Comparison of ENCODE assay signal across 34 cellular contexts in the genomic region with DNA sequence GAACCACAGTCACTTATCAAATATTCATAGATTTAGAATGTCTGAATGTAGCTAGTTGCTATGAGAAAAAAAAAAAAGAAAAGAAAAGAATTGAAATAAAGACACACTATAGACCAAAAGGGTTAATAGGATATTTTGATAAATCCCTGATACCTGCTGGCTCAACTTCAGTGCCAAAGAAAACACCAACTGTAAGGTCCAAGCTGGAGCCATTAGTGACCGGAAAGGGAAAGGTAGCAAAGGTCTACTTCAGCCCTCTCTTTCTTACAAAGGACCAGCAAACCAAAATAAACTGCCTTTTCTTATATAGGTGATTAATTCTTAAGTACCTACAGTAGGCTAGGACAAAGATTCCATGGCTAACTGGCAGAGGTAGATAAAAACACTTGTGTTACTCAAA.
"Had no signal": no experiment of that assay in that cellular context is flagged by ENCODE, and none has a peak within 500 bp of the region (broad histone marks: within the 10 kb centered on the region; RNA-seq: fewer than 3 reads in every experiment).

No MANE protein-coding gene starts in this region.

- H3K4me3 ChIP-seq: esophagus squamous epithelium, heart right ventricle, left lung, lung, skin epidermis, suprapubic skin, tibial nerve, uterus had no signal

- H3K36me3 ChIP-seq: uterus had no signal

- H3K27me3 ChIP-seq: esophagus squamous epithelium, heart right ventricle, left lung, suprapubic skin, tibial nerve, uterus had no signal

- H3K4me1 Mint-ChIP-seq: activated CD4-positive, alpha-beta memory T cell treated with anti-CD3 and anti-CD28 coated beads, Interleukin-2, amount 10 ng/mL, durations not matched to agents 7 days and 5 days had no signal

- H3K4me3 Mint-ChIP-seq: activated CD4-positive, alpha-beta memory T cell treated with anti-CD3 and anti-CD28 coated beads, Interleukin-2, amount 10 ng/mL, durations not matched to agents 7 days and 5 days; activated CD4-positive, alpha-beta T cell treated with anti-CD3 and anti-CD28 coated beads, Interleukin-2, amount 10 ng/mL, durations not matched to agents 24 days and 14 days; activated T-cell treated with anti-CD3 and anti-CD28 coated beads, Interleukin-2, amount 50 U/mL, for 24 hours; activated T-helper 17 cell treated with anti-CD3 and anti-CD28 coated beads, Interleukin-2, amount 50 U/mL, for 72 hours; central memory CD8-positive, alpha-beta T cell; naive B cell; stimulated activated memory B cell treated with anti-CD40 and anti-IgM and Interleukin-4, amounts not matched to agents 10 μg/mL and 1 μg/mL and 100 μg/mL, for 72 hours; stimulated activated naive CD8-positive, alpha-beta T cell treated with anti-CD3 and anti-CD28 coated beads, Interleukin-15, amount 100 ng/mL, for 72 hours had no signal

- H3K9me3 ChIP-seq: esophagus squamous epithelium, heart right ventricle, left lung, suprapubic skin, tibial nerve, uterus had no signal

- H3K27ac Mint-ChIP-seq: activated CD4-positive, alpha-beta memory T cell treated with anti-CD3 and anti-CD28 coated beads, Interleukin-2, amount 10 ng/mL, durations not matched to agents 7 days and 5 days; activated CD4-positive, alpha-beta T cell treated with anti-CD3 and anti-CD28 coated beads, Interleukin-2, amount 10 ng/mL, durations not matched to agents 24 days and 14 days; activated T-cell treated with anti-CD3 and anti-CD28 coated beads, Interleukin-2, amount 50 U/mL, for 24 hours; activated T-helper 17 cell treated with anti-CD3 and anti-CD28 coated beads, Interleukin-2, amount 50 U/mL, for 72 hours; stimulated activated memory B cell treated with anti-CD40 and anti-IgM and Interleukin-4, amounts not matched to agents 10 μg/mL and 1 μg/mL and 100 μg/mL, for 72 hours; stimulated activated naive CD8-positive, alpha-beta T cell treated with anti-CD3 and anti-CD28 coated beads, Interleukin-15, amount 100 ng/mL, for 72 hours had no signal

- FAIRE-seq: bronchial epithelial cell, endometrium, TTC549 had no signal

- DNase-seq: activated CD4-positive, alpha-beta memory T cell treated with anti-CD3 and anti-CD28 coated beads, Interleukin-2, amount 10 ng/mL, durations not matched to agents 7 days and 5 days; activated CD4-positive, alpha-beta T cell treated with anti-CD3 and anti-CD28 coated beads, Interleukin-2, amount 10 ng/mL, durations not matched to agents 24 days and 14 days; activated CD4-positive, CD25-positive, alpha-beta regulatory T cell treated with anti-CD3 and anti-CD28 coated beads, Interleukin-2, amount 50 U/mL, for 72 hours; activated CD8-positive, alpha-beta memory T cell treated with anti-CD3 and anti-CD28 coated beads, Interleukin-2, amount 50 U/mL, for 48 hours; activated gamma-delta T cell treated with Interleukin-2 at 50 U/mL for 16 hours; activated naive CD4-positive, alpha-beta T cell treated with anti-CD3 and anti-CD28 coated beads, Interleukin-2, amount 50 U/mL, for 16 hours; activated T-cell treated with anti-CD3 and anti-CD28 coated beads, Interleukin-2, amount 50 U/mL, for 24 hours; amygdala; effector CD8-positive, alpha-beta T cell; esophagus squamous epithelium; foreskin melanocyte; heart right ventricle; kidney glomerular epithelial cell; left lung; naive B cell; stimulated activated CD4-positive, alpha-beta T cell treated with anti-CD3 and anti-CD28 coated beads, Interleukin-4, amount 100 ng/mL, for 4 hours; stimulated activated CD8-positive, alpha-beta memory T cell treated with anti-CD3 and anti-CD28 coated beads, Interleukin-4, amount 100 ng/mL, for 48 hours; stimulated activated naive CD8-positive, alpha-beta T cell treated with anti-CD3 and anti-CD28 coated beads, Interleukin-15, amount 100 ng/mL, for 72 hours; T-helper 1 cell; T-helper 9 cell; uterus; WERI-Rb-1 had no signal

- H3K27ac ChIP-seq: epithelial cell of prostate, esophagus squamous epithelium, left lung, skin epidermis, suprapubic skin, tibial nerve, uterus, WERI-Rb-1 had no signal

- H3K4me1 ChIP-seq: left lung, uterus had no signal

- ATAC-seq: activated T-helper 17 cell treated with anti-CD3 and anti-CD28 coated beads, Interleukin-2, amount 50 U/mL, for 72 hours; left lung; sciatic nerve; stimulated activated memory B cell treated with anti-CD40 and anti-IgM and Interleukin-4, amounts not matched to agents 10 μg/mL and 1 μg/mL and 100 μg/mL, for 72 hours; stimulated activated naive CD8-positive, alpha-beta T cell treated with anti-CD3 and anti-CD28 coated beads, Interleukin-15, amount 100 ng/mL, for 72 hours had no signal

- H3K9me3 Mint-ChIP-seq: activated CD4-positive, alpha-beta memory T cell treated with anti-CD3 and anti-CD28 coated beads, Interleukin-2, amount 10 ng/mL, durations not matched to agents 7 days and 5 days; activated CD4-positive, alpha-beta T cell treated with anti-CD3 and anti-CD28 coated beads, Interleukin-2, amount 10 ng/mL, durations not matched to agents 24 days and 14 days; activated T-cell treated with anti-CD3 and anti-CD28 coated beads, Interleukin-2, amount 50 U/mL, for 24 hours; activated T-helper 17 cell treated with anti-CD3 and anti-CD28 coated beads, Interleukin-2, amount 50 U/mL, for 72 hours; central memory CD8-positive, alpha-beta T cell; naive B cell; stimulated activated memory B cell treated with anti-CD40 and anti-IgM and Interleukin-4, amounts not matched to agents 10 μg/mL and 1 μg/mL and 100 μg/mL, for 72 hours; stimulated activated naive CD8-positive, alpha-beta T cell treated with anti-CD3 and anti-CD28 coated beads, Interleukin-15, amount 100 ng/mL, for 72 hours had no signal

- H3K27me3 Mint-ChIP-seq: activated CD4-positive, alpha-beta memory T cell treated with anti-CD3 and anti-CD28 coated beads, Interleukin-2, amount 10 ng/mL, durations not matched to agents 7 days and 5 days; activated CD4-positive, alpha-beta T cell treated with anti-CD3 and anti-CD28 coated beads, Interleukin-2, amount 10 ng/mL, durations not matched to agents 24 days and 14 days; activated T-cell treated with anti-CD3 and anti-CD28 coated beads, Interleukin-2, amount 50 U/mL, for 24 hours; activated T-helper 17 cell treated with anti-CD3 and anti-CD28 coated beads, Interleukin-2, amount 50 U/mL, for 72 hours; central memory CD8-positive, alpha-beta T cell; naive B cell; stimulated activated memory B cell treated with anti-CD40 and anti-IgM and Interleukin-4, amounts not matched to agents 10 μg/mL and 1 μg/mL and 100 μg/mL, for 72 hours; stimulated activated naive CD8-positive, alpha-beta T cell treated with anti-CD3 and anti-CD28 coated beads, Interleukin-15, amount 100 ng/mL, for 72 hours had no signal
